In the genomic region with DNA sequence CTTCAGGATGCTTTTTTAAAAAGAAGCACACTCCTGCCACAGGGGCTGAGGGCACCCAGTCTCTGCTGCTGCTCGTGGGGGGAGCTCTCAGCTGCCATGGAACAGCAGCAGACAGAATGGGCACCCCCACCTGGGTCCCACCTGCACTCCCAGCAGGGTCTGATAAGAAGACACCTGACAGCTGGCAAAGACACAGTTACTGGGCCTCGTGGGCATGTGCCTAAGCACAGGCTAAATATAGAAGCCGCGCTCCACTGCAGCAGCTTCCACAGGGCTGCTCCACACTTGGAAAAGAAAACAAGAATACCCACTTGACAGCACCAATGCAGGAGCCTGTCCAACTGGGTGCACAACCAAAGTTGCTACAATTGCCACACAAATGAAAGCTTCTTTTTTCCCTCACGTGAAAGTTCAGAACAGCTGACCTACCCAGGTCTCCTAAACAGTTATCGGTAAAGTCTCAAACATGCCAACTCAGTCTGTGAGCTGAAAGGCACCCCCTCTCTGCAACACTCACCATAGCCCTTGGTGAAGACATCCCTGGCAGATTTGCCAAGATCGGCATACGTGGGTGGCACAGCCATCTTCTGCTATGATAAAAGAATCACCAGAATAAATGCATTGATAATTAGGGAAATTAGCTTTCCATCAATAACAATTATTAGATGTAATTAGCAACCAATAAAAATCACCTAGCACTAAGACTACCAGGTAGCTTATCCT, we compare ENCODE assay signal across 10 cellular contexts. TPM values are rescaled to one million over a fixed set of nuclear protein-coding genes. Genes with fewer than 3 reads are reported as not detected.
DNase-seq lines count a peak whose midpoint lies in the region; ATAC-seq and TF ChIP-seq lines count a peak whose summit lies in the region.
"Had no signal": no experiment of that assay in that cellular context is flagged by ENCODE, and none has a peak within 500 bp of the region (broad histone marks: within the 10 kb centered on the region; RNA-seq: fewer than 3 reads in every experiment).

No MANE protein-coding gene starts in this region.

- H3K9me3 Mint-ChIP-seq in activated naive CD8-positive, alpha-beta T cell treated with anti-CD3 and anti-CD28 coated beads, Interleukin-2, amount 50 U/mL, for 24 hours = no peaks in the 10 kb centered on the region

- no peaks in the 10 kb centered on the region for H3K27me3 ChIP-seq in psoas muscle (ENCODE audit: insufficient read depth in 3 of 3, low read length in 2 of 3)

- ATAC-seq in Right ventricle myocardium inferior (peak; percentile 67), psoas muscle (peak; percentile 61 to 75 (median 72))
- no peak for ATAC-seq in activated naive CD8-positive, alpha-beta T cell treated with anti-CD3 and anti-CD28 coated beads, Interleukin-2, amount 50 U/mL, for 24 hours

- H3K4me1 Mint-ChIP-seq in activated naive CD8-positive, alpha-beta T cell treated with anti-CD3 and anti-CD28 coated beads, Interleukin-2, amount 50 U/mL, for 24 hours = peaks cover 33% of the 10 kb centered on the region

- peaks cover 9 to 42% of the 10 kb centered on the region in 2 donors for H3K36me3 ChIP-seq in psoas muscle (ENCODE audit: insufficient read depth in 1 of 2, low read depth in 1 of 2)

- no peaks in the 10 kb centered on the region for H3K27me3 Mint-ChIP-seq in activated naive CD8-positive, alpha-beta T cell treated with anti-CD3 and anti-CD28 coated beads, Interleukin-2, amount 50 U/mL, for 24 hours

- H3K27ac ChIP-seq in psoas muscle = peak overlapping the region; percentile 99

- peak overlapping the region; percentile 23 for H3K4me3 ChIP-seq in psoas muscle

- H3K4me3 Mint-ChIP-seq in activated naive CD8-positive, alpha-beta T cell treated with anti-CD3 and anti-CD28 coated beads, Interleukin-2, amount 50 U/mL, for 24 hours = no peak overlapping the region

- H3K27ac Mint-ChIP-seq in activated naive CD8-positive, alpha-beta T cell treated with anti-CD3 and anti-CD28 coated beads, Interleukin-2, amount 50 U/mL, for 24 hours = no peak overlapping the region

- no peak for TF ChIP-seq CTCF in psoas muscle (IDR thresholded peaks at IDR 0.05)

- peak; percentile 36 for DNase-seq in DMS53 (lab: John Stamatoyannopoulos, UW)
- no peak for DNase-seq in DMS53 treated with DMSO at 0.1 percent for 48 hours (lab: John Stamatoyannopoulos, UW; ENCODE audit: unreplicated experiment)
- peak; percentile 69 for DNase-seq in NCI-H345 treated with DMSO at 0.1 percent for 48 hours (lab: John Stamatoyannopoulos, UW; ENCODE audit: unreplicated experiment)
- DNase-seq in Right ventricle myocardium inferior (ENCODE audit: missing footprints) = no peak
- peak; percentile 27 to 72 for DNase-seq in psoas muscle
- no peak for DNase-seq in activated naive CD4-positive, alpha-beta T cell treated with Interleukin-2 at 50 U/mL for 16 hours
- no peak for DNase-seq in activated naive CD8-positive, alpha-beta T cell treated with anti-CD3 and anti-CD28 coated beads, Interleukin-2, amount 50 U/mL, for 24 hours
- DNase-seq in NCI-H1092 treated with DMSO at 0.1 percent for 48 hours (lab: John Stamatoyannopoulos, UW) = no peak
- DNase-seq: MV-4-11; stimulated activated CD4-positive, alpha-beta T cell treated with anti-CD3 and anti-CD28 coated beads, Interleukin-15, amount 100 ng/mL, for 24 hours had no signal

- H3K4me1 ChIP-seq in psoas muscle = peaks cover 71% of the 10 kb centered on the region

- WGBS in psoas muscle, 3 donors = 25 to 41% (median 33%) methylated on average over 8 of the region's 8 CpGs

- peaks cover 49% of the 10 kb centered on the region for H3K36me3 Mint-ChIP-seq in activated naive CD8-positive, alpha-beta T cell treated with anti-CD3 and anti-CD28 coated beads, Interleukin-2, amount 50 U/mL, for 24 hours (ENCODE audit: low read depth)

- H3K9me3 ChIP-seq in psoas muscle = no peaks in the 10 kb centered on the region

- intact Hi-C loops in Right ventricle myocardium inferior (cut with DNase I) (loop anchor here (1.0 kb wide), 1 partner anchor 82 kb away; no protein-coding TSS in a partner anchor), psoas muscle (cut with DNase I) (no loop called here)

RNA-seq across cellular contexts. Expression of a gene that starts 12.2 kb away (rescaled TPM):
- total RNA-seq in Right ventricle myocardium inferior (458 TPM), psoas muscle (100 to 1,000 TPM; 389 to 592 (median 473) TPM)
- polyA plus RNA-seq in psoas muscle = 100 to 1,000 TPM; 525 to 576 (median 529) TPM

RNA-seq across cellular contexts. Expression of a gene that starts 24.2 kb away (rescaled TPM):
- total RNA-seq in Right ventricle myocardium inferior = 34.1 TPM
- 10 to 100 TPM; 12.7 to 16.0 (median 13.4) TPM for total RNA-seq in psoas muscle
- polyA plus RNA-seq in psoas muscle = 10 to 100 TPM; 13.2 to 29.8 (median 22.9) TPM

Comparison
In these comparisons a context has a peak if more than half of its experiments do, and no peak if none do; other contexts are left out.
1. DNase-seq: peak in DMS53 (single experiment), NCI-H345 treated with DMSO at 0.1 percent for 48 hours (single experiment) and psoas muscle (2 of 2); none in DMS53 treated with DMSO at 0.1 percent for 48 hours (single experiment), Right ventricle myocardium inferior (single experiment), activated naive CD4-positive, alpha-beta T cell treated with Interleukin-2 at 50 U/mL for 16 hours (single experiment), activated naive CD8-positive, alpha-beta T cell treated with anti-CD3 and anti-CD28 coated beads, Interleukin-2, amount 50 U/mL, for 24 hours (single experiment) and NCI-H1092 treated with DMSO at 0.1 percent for 48 hours (single experiment).